ENCODE assay signal across 1 cellular context in the genomic region with DNA sequence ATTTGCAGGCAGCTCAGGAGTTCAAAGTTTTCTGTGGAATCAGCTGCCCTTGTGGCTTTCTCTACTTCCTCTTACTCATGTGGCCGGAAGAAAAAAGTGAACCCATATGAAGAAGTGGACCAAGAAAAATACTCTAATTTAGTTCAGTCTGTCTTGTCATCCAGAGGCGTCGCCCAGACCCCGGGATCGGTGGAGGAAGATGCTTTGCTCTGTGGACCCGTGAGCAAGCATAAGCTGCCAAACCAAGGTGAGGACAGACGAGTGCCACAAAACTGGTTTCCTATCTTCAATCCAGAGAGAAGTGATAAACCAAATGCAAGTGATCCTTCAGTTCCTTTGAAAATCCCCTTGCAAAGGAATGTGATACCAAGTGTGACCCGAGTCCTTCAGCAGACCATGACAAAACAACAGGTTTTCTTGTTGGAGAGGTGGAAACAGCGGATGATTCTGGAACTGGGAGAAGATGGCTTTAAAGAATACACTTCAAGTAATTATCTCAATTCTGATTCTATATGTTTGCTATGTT.
TF ChIP-seq lines count a peak whose summit lies in the region.

No MANE protein-coding gene starts in this region.

TF ChIP-seq in HepG2, 621 proteins besides CTCF, POLR2A, EP300 and RAD21 (continued from another document):
- TF ChIP-seq, protein P1, sequence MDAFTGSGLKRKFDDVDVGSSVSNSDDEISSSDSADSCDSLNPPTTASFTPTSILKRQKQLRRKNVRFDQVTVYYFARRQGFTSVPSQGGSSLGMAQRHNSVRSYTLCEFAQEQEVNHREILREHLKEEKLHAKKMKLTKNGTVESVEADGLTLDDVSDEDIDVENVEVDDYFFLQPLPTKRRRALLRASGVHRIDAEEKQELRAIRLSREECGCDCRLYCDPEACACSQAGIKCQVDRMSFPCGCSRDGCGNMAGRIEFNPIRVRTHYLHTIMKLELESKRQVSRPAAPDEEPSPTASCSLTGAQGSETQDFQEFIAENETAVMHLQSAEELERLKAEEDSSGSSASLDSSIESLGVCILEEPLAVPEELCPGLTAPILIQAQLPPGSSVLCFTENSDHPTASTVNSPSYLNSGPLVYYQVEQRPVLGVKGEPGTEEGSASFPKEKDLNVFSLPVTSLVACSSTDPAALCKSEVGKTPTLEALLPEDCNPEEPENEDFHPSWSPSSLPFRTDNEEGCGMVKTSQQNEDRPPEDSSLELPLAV (CRISPR knock-in tag; conservative IDR thresholded peaks at IDR 0.05; ENCODE audit: low read depth), result no peak
- no peak for TF ChIP-seq ZNF556 (CRISPR knock-in tag; IDR thresholded peaks at IDR 0.05; ENCODE audit: borderline replicate concordance)
